Comparison of ENCODE assay signal across 16 cellular contexts in genomic region chr9:125550216-125550614, GRCh38.
DNase-seq lines count a peak whose midpoint lies in the region; ATAC-seq and TF ChIP-seq lines count a peak whose summit lies in the region.
"Had no signal": no experiment of that assay in that cellular context is flagged by ENCODE, and none has a peak within 500 bp of the region (broad histone marks: within the 10 kb centered on the region; RNA-seq: fewer than 3 reads in every experiment).

No MANE protein-coding gene starts in this region.

- H3K27ac Mint-ChIP-seq in MCF 10A (ENCODE audit: low read depth, unreplicated experiment): peak overlapping the region; percentile 42
- H3K27ac Mint-ChIP-seq: activated CD8-positive, alpha-beta T cell treated with anti-CD3 and anti-CD28 coated beads, Interleukin-2, amount 10 ng/mL, durations not matched to agents 7 days and 5 days; T-helper 2 cell treated with Interferon-gamma antibody and Interleukin-4, amounts not matched to agents 5 μg/mL and 100 μg/mL, for 36 hours had no signal

- 67% methylated on average over 3 of the region's 3 CpGs for WGBS in mammary epithelial cell (ENCODE audit: low coverage, missing lambda C conversion rate)
- 19 to 23% methylated on average over 3 of the region's 3 CpGs for WGBS in aorta, 2 donors

- H3K36me3 Mint-ChIP-seq in MCF 10A (ENCODE audit: insufficient read depth, unreplicated experiment): peaks cover 14% of the 10 kb centered on the region

- intact Hi-C loops in MCF 10A (cut with micrococcal nuclease): no loop called here
- intact Hi-C loops in mammary epithelial cell (cut with micrococcal nuclease): loop anchor here (10.0 kb wide), 1 partner anchor 415 kb away; no protein-coding TSS in a partner anchor
- intact Hi-C loops in aorta (cut with DNase I): no loop called here

- BruUV-seq in MCF 10A (replicated peaks; lab: Mats Ljungman, UMichigan) (no TSS peak), mammary epithelial cell (replicated peaks; lab: Mats Ljungman, UMichigan) (no TSS peak)

- no peak overlapping the region for H2AFZ ChIP-seq in mammary epithelial cell (ENCODE audit: low read depth, low read length)

- H4K20me1 ChIP-seq in mammary epithelial cell (ENCODE audit: insufficient read depth, low read length): no peaks in the 10 kb centered on the region

- H3K79me2 ChIP-seq in mammary epithelial cell (ENCODE audit: insufficient read depth, low read length): peaks cover 2% of the 10 kb centered on the region

- H3K27me3 ChIP-seq in mammary epithelial cell (ENCODE audit: insufficient read depth, low read length) (no peaks in the 10 kb centered on the region), muscle layer of colon (ENCODE audit: control insufficient read depth in 1 of 2, insufficient read depth in 2 of 2, low read length in 2 of 2) (no peaks in the 10 kb centered on the region), aorta (ENCODE audit: control insufficient read depth in 1 of 2, insufficient read depth in 2 of 2, low read length in 1 of 2) (no peaks in the 10 kb centered on the region)
- H3K27me3 ChIP-seq: Peyer's patch had no signal

- no peak overlapping the region for H3K4me3 Mint-ChIP-seq in MCF 10A (ENCODE audit: unreplicated experiment)
- H3K4me3 Mint-ChIP-seq: activated CD8-positive, alpha-beta T cell treated with anti-CD3 and anti-CD28 coated beads, Interleukin-2, amount 10 ng/mL, durations not matched to agents 7 days and 5 days; T-helper 2 cell treated with Interferon-gamma antibody and Interleukin-4, amounts not matched to agents 5 μg/mL and 100 μg/mL, for 36 hours had no signal

- no peaks in the 10 kb centered on the region for H3K27me3 Mint-ChIP-seq in MCF 10A (ENCODE audit: insufficient read depth, unreplicated experiment)

- H3K4me3 ChIP-seq in mammary epithelial cell (replicated peaks in 1 of 3; ENCODE audit: insufficient read depth in 1 of 3, low read depth in 2 of 3, low read length in 3 of 3) (no peak overlapping the region), muscle layer of colon (ENCODE audit: low read depth in 1 of 2, low read length in 2 of 2) (peak overlapping the region in 1 of 2 donors; percentile 30), aorta (ENCODE audit: low read length in 2 of 2) (no peak overlapping the region)
- H3K4me3 ChIP-seq: Peyer's patch, psoas muscle had no signal

- POLR2A ChIA-PET in MCF 10A (lab: Yijun Ruan, JAX): interaction anchor here (0.8 to 1.3 kb wide), 3 partner anchors 9 to 28 kb away, joined by 3 to 4 read pairs (median 3); no protein-coding TSS in a partner anchor

- H3K4me1 Mint-ChIP-seq in MCF 10A (ENCODE audit: insufficient read depth, unreplicated experiment): peaks cover 12% of the 10 kb centered on the region

- in situ Hi-C loops in mammary epithelial cell (cut with MboI; ENCODE audit: low sequenced_read_pairs in 2 of 2): loop anchor here (10.0 to 25.0 kb wide), 3 partner anchors 187 to 687 kb away; partner anchors contain the start of gene PBX3 (in 1 of the 2)

- no peak for TF ChIP-seq CTCF in MCF 10A (IDR thresholded peaks at IDR 0.05; ENCODE audit: unreplicated experiment)
- TF ChIP-seq CTCF in mammary epithelial cell (conservative IDR thresholded peaks at IDR 0.05 in 1 of 2, IDR thresholded peaks at IDR 0.05 in 1 of 2; ENCODE audit: extremely low read depth in 1 of 2, insufficient read depth in 1 of 2, low read depth in 1 of 2, low read length in 2 of 2): no peak

- H3K27ac ChIP-seq in mammary epithelial cell (ENCODE audit: insufficient read depth, low read depth, low read length) (no peak overlapping the region), muscle layer of colon (ENCODE audit: low read depth, low read length) (peak overlapping the region; percentile 81), aorta (ENCODE audit: low read depth in 1 of 2, low read length in 2 of 2) (peak overlapping the region in 1 of 2 donors; percentile 51)
- H3K27ac ChIP-seq: psoas muscle had no signal

- no peak overlapping the region for H3K4me2 ChIP-seq in mammary epithelial cell (ENCODE audit: insufficient read depth, low read depth, low read length)

- CTCF ChIA-PET in MCF 10A (lab: Yijun Ruan, JAX): interaction anchor here (0.6 to 1.9 kb wide), 2 partner anchors 9 to 32 kb away, joined by 3 to 6 read pairs; no protein-coding TSS in a partner anchor
- CTCF ChIA-PET in mammary epithelial cell (lab: Charles Lee; ENCODE audit: low non-redundant PET): no interaction called here

- ATAC-seq in aorta (ENCODE audit: low FRiP score) (peak; percentile 39), GM21447 (IDR thresholded peaks at IDR 0.05; ENCODE audit: unreplicated experiment) (no peak)
- ATAC-seq: activated CD8-positive, alpha-beta T cell treated with anti-CD3 and anti-CD28 coated beads, Interleukin-2, amount 10 ng/mL, durations not matched to agents 7 days and 5 days had no signal

- no peak for DNase-seq in MCF 10A (ENCODE audit: unreplicated experiment)
- DNase-seq in mammary epithelial cell: no peak
- DNase-seq in fibroblast of gingiva (ENCODE audit: low read depth): peak; percentile 22
- no peak for DNase-seq in aorta
- DNase-seq in activated CD4-positive, CD25-positive, alpha-beta regulatory T cell (lab: John Stamatoyannopoulos, UW): no peak
- no peak for DNase-seq in activated T-cell treated with anti-CD3 and anti-CD28 coated beads, Interleukin-2, amount 50 U/mL, for 1 hour
- DNase-seq: activated CD8-positive, alpha-beta T cell treated with anti-CD3 and anti-CD28 coated beads, Interleukin-2, amount 10 ng/mL, durations not matched to agents 7 days and 5 days; activated gamma-delta T cell treated with Interleukin-2 at 50 U/mL for 16 hours; cortex of kidney; mesendoderm; NCI-H2227 treated with DMSO at 0.1 percent for 48 hours; Peyer's patch had no signal

- H3K4me1 ChIP-seq in mammary epithelial cell (ENCODE audit: insufficient read depth, low read length): no peaks in the 10 kb centered on the region
- peaks cover 55% of the 10 kb centered on the region for H3K4me1 ChIP-seq in muscle layer of colon (ENCODE audit: insufficient read depth, low read length)
- H3K4me1 ChIP-seq in aorta (ENCODE audit: control insufficient read depth in 1 of 2, insufficient read depth in 2 of 2, low read length in 2 of 2): peaks cover 5 to 8% of the 10 kb centered on the region in 2 donors

- H3K9me3 Mint-ChIP-seq in MCF 10A (ENCODE audit: unreplicated experiment): no peaks in the 10 kb centered on the region
- H3K9me3 Mint-ChIP-seq: T-helper 2 cell treated with Interferon-gamma antibody and Interleukin-4, amounts not matched to agents 5 μg/mL and 100 μg/mL, for 36 hours had no signal

- no peaks in the 10 kb centered on the region for H3K36me3 ChIP-seq in mammary epithelial cell (ENCODE audit: insufficient read depth, low read length)
- no peaks in the 10 kb centered on the region for H3K36me3 ChIP-seq in muscle layer of colon (ENCODE audit: insufficient read depth, low read length)
- no peaks in the 10 kb centered on the region for H3K36me3 ChIP-seq in aorta (ENCODE audit: control insufficient read depth in 1 of 2, insufficient read depth in 2 of 2, low read length in 1 of 2)
- H3K36me3 ChIP-seq: Peyer's patch had no signal

- dilution Hi-C loops in mammary epithelial cell (cut with HindIII; ENCODE audit: low sequenced_read_pairs): no loop called here

- H3K9me3 ChIP-seq in mammary epithelial cell (replicated peaks; ENCODE audit: insufficient read depth, low read length) (no peaks in the 10 kb centered on the region), muscle layer of colon (ENCODE audit: low read length) (no peaks in the 10 kb centered on the region), aorta (ENCODE audit: control insufficient read depth, low read length) (no peaks in the 10 kb centered on the region)
- H3K9me3 ChIP-seq: Peyer's patch, psoas muscle had no signal

- H3K9ac ChIP-seq in mammary epithelial cell (ENCODE audit: insufficient read depth, low read length) (no peak overlapping the region), muscle layer of colon (ENCODE audit: low read length) (no peak overlapping the region)
